In genomic region chr22:31079095-31079642, GRCh38 we compare ENCODE assay signal across 20 cellular contexts. TPM values are rescaled to one million over a fixed set of nuclear protein-coding genes. Genes with fewer than 3 reads are reported as not detected.
A peak's percentile ranks its signal among the peaks of the same experiment; 100 is the strongest.
DNase-seq lines count a peak whose midpoint lies in the region; ATAC-seq, FAIRE-seq and TF ChIP-seq lines count a peak whose summit lies in the region.
"Had no signal": no experiment of that assay in that cellular context is flagged by ENCODE, and none has a peak within 500 bp of the region (broad histone marks: within the 10 kb centered on the region; RNA-seq: fewer than 3 reads in every experiment).

No MANE protein-coding gene starts in this region.

- no peaks in the 10 kb centered on the region for H4K20me1 ChIP-seq in GM12878 (ENCODE audit: control insufficient read depth, insufficient read depth)

- WGBS in GM12878 (ENCODE audit: insufficient coverage, insufficient replicate concordance, low lambda C conversion rate, missing lambda C conversion rate) = 68% methylated on average over 12 of the region's 12 CpGs

- no peak overlapping the region for H3K9ac ChIP-seq in GM12878 (ENCODE audit: control insufficient read depth, insufficient read depth, low read length)
- H3K9ac ChIP-seq: GM23248, parathyroid adenoma had no signal

- TF ChIP-seq CTCF in GM12878 (IDR thresholded peaks at IDR 0.05 in 2 of 3, conservative IDR thresholded peaks at IDR 0.05 in 1 of 3; ENCODE audit: control insufficient read depth in 2 of 3, extremely low read depth in 1 of 3, insufficient read depth in 1 of 3, low read depth in 3 of 3, low read length in 3 of 3) = no peak

- H3K4me3 ChIP-seq in H7 (ENCODE audit: insufficient read depth, low read depth, low read length) = no peak overlapping the region
- H3K4me3 ChIP-seq in GM12878 = no peak overlapping the region
- H3K4me3 ChIP-seq in muscle layer of duodenum (ENCODE audit: low read depth in 1 of 2, low read length in 2 of 2) = no peak overlapping the region
- H3K4me3 ChIP-seq: GM23248, PC-9, SK-N-MC, spleen had no signal

- intact Hi-C loops in GM12878 (cut with micrococcal nuclease; ENCODE audit: unreplicated experiment) = no loop called here

- no peak for FAIRE-seq in GM12878 (lab: Jason Lieb, UNC)
- FAIRE-seq: G401.6 had no signal

- no peak for TF ChIP-seq POLR2A in GM12878 (IDR thresholded peaks at IDR 0.05; ENCODE audit: low read depth, low read length)

- H3K4me1 ChIP-seq in GM12878 (ENCODE audit: control insufficient read depth, insufficient read depth, low read length) = peaks cover 25% of the 10 kb centered on the region
- peaks cover 16 to 30% of the 10 kb centered on the region in 2 donors for H3K4me1 ChIP-seq in muscle layer of duodenum (ENCODE audit: control insufficient read depth in 1 of 2, insufficient read depth in 2 of 2, low read length in 2 of 2)

- SMC1A ChIA-PET in GM12878 (lab: Charles Lee; ENCODE audit: uncharacterized antibody, unreplicated experiment) = interaction anchor here (1.4 kb wide), 1 partner anchor 130 kb away, joined by 3 read pairs; no protein-coding TSS in a partner anchor

- H3K9me3 ChIP-seq in GM12878 (replicated peaks; ENCODE audit: control insufficient read depth, insufficient read depth, low read length) = no peaks in the 10 kb centered on the region
- H3K9me3 ChIP-seq in muscle layer of duodenum (ENCODE audit: control insufficient read depth in 1 of 2, low read length in 2 of 2) = no peaks in the 10 kb centered on the region
- H3K9me3 ChIP-seq: spleen had no signal

- H2AFZ ChIP-seq in GM12878 (ENCODE audit: control insufficient read depth, low read depth, low read length) = no peak overlapping the region
- H2AFZ ChIP-seq: parathyroid adenoma, PC-9 had no signal

- in situ Hi-C loops in GM12878 (cut with MboI) = no loop called here

- H3K4me2 ChIP-seq in GM12878 (ENCODE audit: control insufficient read depth, insufficient read depth) = no peak overlapping the region
- H3K4me2 ChIP-seq: PC-9 had no signal

- BruUV-seq in GM12878 (replicated peaks; lab: Mats Ljungman, UMichigan) = no TSS peak

- ATAC-seq in GM12878 (no peak), HG03196 (IDR thresholded peaks at IDR 0.05; ENCODE audit: unreplicated experiment) (no peak)
- ATAC-seq: activated naive CD4-positive, alpha-beta T cell treated with anti-CD3 and anti-CD28 coated beads, Interleukin-2, amount 50 U/mL, for 72 hours; stimulated activated naive B cell treated with anti-CD40 and anti-IgM and Interleukin-4, amounts not matched to agents 10 μg/mL and 1 μg/mL and 100 μg/mL, for 72 hours had no signal

- H3K79me2 ChIP-seq in GM12878 (ENCODE audit: control insufficient read depth, insufficient read depth, low read length) = peaks cover 6% of the 10 kb centered on the region
- H3K79me2 ChIP-seq: parathyroid adenoma had no signal

- peaks cover 2% of the 10 kb centered on the region for H3K27me3 ChIP-seq in H7 (ENCODE audit: control insufficient read depth, insufficient read depth, low read length)
- H3K27me3 ChIP-seq in GM12878 (replicated peaks in 1 of 2; ENCODE audit: control insufficient read depth in 2 of 2, insufficient read depth in 2 of 2, low read length in 1 of 2) = no peaks in the 10 kb centered on the region
- no peaks in the 10 kb centered on the region for H3K27me3 ChIP-seq in muscle layer of duodenum (ENCODE audit: low read depth, low read length)
- H3K27me3 ChIP-seq: spleen had no signal

- DNase-seq in 8988T = peak; percentile 14
- DNase-seq in H7 = peak; percentile 80
- DNase-seq in GM12878 (ENCODE audit: low read depth, low spot score) = no peak
- no peak for DNase-seq in stimulated activated CD4-positive, alpha-beta T cell treated with anti-CD3 and anti-CD28 coated beads, Interleukin-4, amount 100 ng/mL, for 1 hour
- DNase-seq in NCI-H446 (lab: John Stamatoyannopoulos, UW) = no peak
- DNase-seq in NCI-H2171 treated with DMSO at 0.1 percent for 48 hours (lab: John Stamatoyannopoulos, UW) = no peak
- DNase-seq: CD8-positive, alpha-beta memory T cell; kidney glomerular epithelial cell; MM.1S; NCI-H187; PC-9; spleen; stimulated activated naive B cell treated with anti-CD40 and anti-IgM and Interleukin-4, amounts not matched to agents 10 μg/mL and 1 μg/mL and 100 μg/mL, for 72 hours had no signal

- RAD21 ChIA-PET in GM12878 (lab: Charles Lee; ENCODE audit: unreplicated experiment) = no interaction called here

- POLR2A ChIA-PET in GM12878 (lab: Charles Lee) = interaction anchor here (0.6 kb wide), 2 partner anchors 22 to 49 kb away, joined by 4 read pairs; no protein-coding TSS in a partner anchor

- no peak for TF ChIP-seq EP300 in GM12878 (IDR thresholded peaks at IDR 0.05; ENCODE audit: borderline replicate concordance in 1 of 2, control insufficient read depth in 1 of 2, low read depth in 2 of 2, low read length in 2 of 2)

- TF ChIP-seq RAD21 in GM12878 (IDR thresholded peaks at IDR 0.05; ENCODE audit: insufficient read depth, low read depth, low read length) = no peak

- CTCF ChIA-PET in GM12878 (lab: Yijun Ruan, JAX) = no interaction called here

- H3K36me3 ChIP-seq in H7 (replicated peaks; ENCODE audit: control insufficient read depth, insufficient read depth, low read length) (no peaks in the 10 kb centered on the region), GM12878 (ENCODE audit: control insufficient read depth in 2 of 2, insufficient read depth in 2 of 2, low read length in 1 of 2) (no peaks in the 10 kb centered on the region), muscle layer of duodenum (ENCODE audit: control insufficient read depth in 1 of 2, insufficient read depth in 2 of 2, low read length in 2 of 2) (peaks cover 0 to 5% of the 10 kb centered on the region in 2 donors)

- H3K27ac ChIP-seq in GM12878 (ENCODE audit: control insufficient read depth, insufficient read depth) = no peak overlapping the region
- peak overlapping the region; percentile 39 for H3K27ac ChIP-seq in muscle layer of duodenum (ENCODE audit: low read length)
- H3K27ac ChIP-seq: parathyroid adenoma, PC-9, SK-N-MC had no signal

RNA-seq across cellular contexts. Expression of gene SMTN, which starts 1.9 kb away (rescaled TPM):
- total RNA-seq in H7 (2014; rRNA removed; shearing (Covaris generic)) = 10.7 and 21.0 TPM in 2 replicates
- 15.6 and 17.7 TPM in 2 replicates for total RNA-seq in GM12878 (2013; cell fraction: nucleolus; rRNA removed)
- 7.7 and 10.2 TPM in 2 replicates for total RNA-seq in GM12878 (2014; rRNA removed)
- total RNA-seq in GM12878 (2014; rRNA removed; fragmentation: Illumina TruSeq; extraction: Trizol) = 2.1 and 3.7 TPM in 2 replicates
- total RNA-seq in GM12878 (2021) = 19.8 and 21.9 TPM in 2 replicates
- 4.3 TPM for polyA plus RNA-seq in GM12878 (2011; ENCODE audit: low read depth)
- polyA plus RNA-seq in GM12878 (2011; rRNA removed) = 3.2 and 4.7 TPM in 2 replicates
- 7.2 TPM in 2 replicates for polyA plus RNA-seq in GM12878 (2011; cell fraction: cytosol; rRNA removed)
- polyA plus RNA-seq in GM12878 (2011; cell fraction: nucleus; rRNA removed) = 35.7 and 50.1 TPM in 2 replicates
- 8.1 and 9.6 TPM in 2 replicates for polyA plus RNA-seq in GM12878 (2012)
- 1.7 and 3.0 TPM in 2 replicates for polyA plus RNA-seq in GM12878 (2014; fragmentation: Illumina TruSeq; extraction: Trizol)
- polyA plus RNA-seq in GM12878 (2014; fragmentation: Nextera tagmentation; extraction: Ambion mirVana) = 1 to 10 TPM in 1 of 2 experiments, under 1 TPM in 1; 0.92 to 2.6 TPM
- polyA plus RNA-seq in GM12878 (2014; rRNA removed) = 4.9 and 8.2 TPM in 2 replicates
- polyA plus RNA-seq in GM12878 (2016; fragmentation: Nextera tagmentation; extraction: Ambion mirVana) = 10 to 100 TPM; 16.4 to 20.9 TPM
- polyA minus RNA-seq in GM12878 (2011; rRNA and poly(A)+ RNA removed) = 4.6 and 7.0 TPM in 2 replicates
- polyA minus RNA-seq in GM12878 (2011; cell fraction: cytosol; rRNA and poly(A)+ RNA removed) = 3.4 and 6.3 TPM in 2 replicates
- polyA minus RNA-seq in GM12878 (2011; cell fraction: nucleus; rRNA and poly(A)+ RNA removed) = 20.2 and 25.1 TPM in 2 replicates

RNA-seq across cellular contexts. Expression of gene SELENOM, which starts 28.2 kb away (rescaled TPM):
- 14.6 and 22.4 TPM in 2 replicates for total RNA-seq in H7 (2014; rRNA removed; shearing (Covaris generic))
- total RNA-seq in GM12878 (2013; cell fraction: nucleolus; rRNA removed) = 1.2 TPM in 2 replicates
- 2.3 and 3.3 TPM in 2 replicates for total RNA-seq in GM12878 (2014; rRNA removed)
- total RNA-seq in GM12878 (2014; rRNA removed; fragmentation: Illumina TruSeq; extraction: Trizol) = 1.3 and 1.7 TPM in 2 replicates
- 2.2 and 2.8 TPM in 2 replicates for total RNA-seq in GM12878 (2021)
- 3.1 TPM for polyA plus RNA-seq in GM12878 (2011; ENCODE audit: low read depth)
- polyA plus RNA-seq in GM12878 (2011; rRNA removed) = 0.78 and 1.2 TPM in 2 replicates
- polyA plus RNA-seq in GM12878 (2011; cell fraction: cytosol; rRNA removed) = 4.0 and 4.2 TPM in 2 replicates
- polyA plus RNA-seq in GM12878 (2011; cell fraction: nucleus; rRNA removed) = 2.2 and 3.1 TPM in 2 replicates
- polyA plus RNA-seq in GM12878 (2012) = 7.1 and 7.2 TPM in 2 replicates
- polyA plus RNA-seq in GM12878 (2014; fragmentation: Illumina TruSeq; extraction: Trizol) = 0.24 and 0.93 TPM in 2 replicates
- 1 to 10 TPM in 1 of 2 experiments, under 1 TPM in 1; 0.80 to 1.3 TPM for polyA plus RNA-seq in GM12878 (2014; fragmentation: Nextera tagmentation; extraction: Ambion mirVana)
- polyA plus RNA-seq in GM12878 (2014; rRNA removed) = 5.6 and 8.3 TPM in 2 replicates
- 1 to 10 TPM; 3.8 to 5.2 TPM for polyA plus RNA-seq in GM12878 (2016; fragmentation: Nextera tagmentation; extraction: Ambion mirVana)
- 0.88 TPM in 1 of 2 replicates, not detected in the other for polyA minus RNA-seq in GM12878 (2011; rRNA and poly(A)+ RNA removed)
- polyA minus RNA-seq in GM12878 (2011; cell fraction: cytosol; rRNA and poly(A)+ RNA removed) = 1.3 TPM in 1 of 2 replicates, not detected in the other
- 1.3 and 2.3 TPM in 2 replicates for polyA minus RNA-seq in GM12878 (2011; cell fraction: nucleus; rRNA and poly(A)+ RNA removed)

RNA-seq across cellular contexts. Expression of gene INPP5J, which starts 43.6 kb away (rescaled TPM):
- 10.6 and 11.9 TPM in 2 replicates for total RNA-seq in H7 (2014; rRNA removed; shearing (Covaris generic))
- total RNA-seq in GM12878 (2013; cell fraction: nucleolus; rRNA removed) = not detected in 2 replicates
- total RNA-seq in GM12878 (2014; rRNA removed) (1.7 TPM in 2 replicates), GM12878 (2014; rRNA removed; fragmentation: Illumina TruSeq; extraction: Trizol) (1.2 and 1.3 TPM in 2 replicates), GM12878 (2021) (1.9 and 2.6 TPM in 2 replicates)
- not detected for polyA plus RNA-seq in GM12878 (2011; ENCODE audit: low read depth)
- polyA plus RNA-seq in GM12878 (2011; rRNA removed) (0.07 and 0.26 TPM in 2 replicates), GM12878 (2014; fragmentation: Illumina TruSeq; extraction: Trizol) (0.44 and 1.7 TPM in 2 replicates), GM12878 (2014; fragmentation: Nextera tagmentation; extraction: Ambion mirVana) (under 1 TPM in 1 of 2 experiments, not detected in 1; 0.18 TPM), GM12878 (2014; rRNA removed) (2.2 and 2.8 TPM in 2 replicates), GM12878 (2016; fragmentation: Nextera tagmentation; extraction: Ambion mirVana) (1 to 10 TPM; 1.1 to 1.5 TPM)
- polyA plus RNA-seq in GM12878 (2011; cell fraction: cytosol; rRNA removed) = 0.28 and 0.43 TPM in 2 replicates
- 0.23 and 0.42 TPM in 2 replicates for polyA plus RNA-seq in GM12878 (2011; cell fraction: nucleus; rRNA removed)
- polyA plus RNA-seq in GM12878 (2012) = 0.30 and 0.55 TPM in 2 replicates
- polyA minus RNA-seq in GM12878 (2011; rRNA and poly(A)+ RNA removed) = 0.15 and 0.26 TPM in 2 replicates
- not detected in 2 replicates for polyA minus RNA-seq in GM12878 (2011; cell fraction: cytosol; rRNA and poly(A)+ RNA removed)
- polyA minus RNA-seq in GM12878 (2011; cell fraction: nucleus; rRNA and poly(A)+ RNA removed) = not detected in 2 replicates
- total RNA-seq: GM23248 had no signal
- polyA plus RNA-seq: CD8-positive, alpha-beta memory T cell had no signal

Comparison
In these comparisons a context has a peak if more than half of its experiments do, and no peak if none do; other contexts are left out.
1. DNase-seq: peak in 8988T (single experiment) and H7 (single experiment); none in GM12878 (single experiment), stimulated activated CD4-positive, alpha-beta T cell treated with anti-CD3 and anti-CD28 coated beads, Interleukin-4, amount 100 ng/mL, for 1 hour (single experiment), NCI-H446 (0 of 2) and NCI-H2171 treated with DMSO at 0.1 percent for 48 hours (single experiment).